In the genomic region with DNA sequence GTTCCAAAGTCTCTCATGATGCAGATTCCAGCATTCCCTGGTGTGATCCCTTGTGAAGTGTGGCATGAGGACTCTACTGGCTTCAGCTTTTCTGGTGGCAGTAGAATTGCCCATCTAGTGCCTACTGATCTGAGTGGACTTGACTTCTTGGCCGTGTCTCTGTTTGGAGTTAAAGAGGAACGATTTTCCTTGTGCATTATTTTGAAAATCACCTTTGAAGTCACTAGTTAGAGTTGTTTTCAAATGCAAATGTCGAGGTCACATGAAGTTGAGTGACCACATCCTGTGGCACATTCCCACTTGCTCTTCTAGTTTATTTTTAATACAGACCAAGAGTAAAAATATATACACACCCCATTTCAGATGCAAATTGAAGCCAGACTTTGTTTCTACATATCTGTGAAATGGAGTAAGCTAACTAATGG, we compare ENCODE assay signal across 10 cellular contexts.
DNase-seq lines count a peak whose midpoint lies in the region; ATAC-seq, FAIRE-seq and TF ChIP-seq lines count a peak whose summit lies in the region.
"Had no signal": no experiment of that assay in that cellular context is flagged by ENCODE, and none has a peak within 500 bp of the region (broad histone marks: within the 10 kb centered on the region; RNA-seq: fewer than 3 reads in every experiment).

No MANE protein-coding gene starts in this region.

- no peak overlapping the region for H3K4me3 Mint-ChIP-seq in type B pancreatic cell
- H3K4me3 Mint-ChIP-seq: stimulated activated naive CD8-positive, alpha-beta T cell treated with anti-CD3 and anti-CD28 coated beads, Interleukin-15, Interleukin-2, amounts not matched to agents 100 ng/mL and 50 ng/mL, for 24 hours had no signal

- ATAC-seq in GM21529 (IDR thresholded peaks at IDR 0.05; ENCODE audit: unreplicated experiment) = peak; percentile 75
- peak; percentile 62 for ATAC-seq in HG03565 (IDR thresholded peaks at IDR 0.05; ENCODE audit: unreplicated experiment)

- H3K27ac ChIP-seq in WERI-Rb-1 = no peak overlapping the region

- no peak for TF ChIP-seq POLR2A in GM12892 (IDR thresholded peaks at IDR 0.05; ENCODE audit: low read depth, low read length)

- peaks cover 17% of the 10 kb centered on the region for H3K4me1 Mint-ChIP-seq in type B pancreatic cell (ENCODE audit: unreplicated experiment)

- H3K9me3 ChIP-seq in WERI-Rb-1 (ENCODE audit: severe bottlenecking) = no peaks in the 10 kb centered on the region

- DNase-seq in GM12892 (ENCODE audit: insufficient read length) = no peak
- peak; percentile 68 for DNase-seq in fibroblast of peridontal ligament (ENCODE audit: extremely low read depth)
- DNase-seq in NCI-H748 (lab: John Stamatoyannopoulos, UW; ENCODE audit: unreplicated experiment) = no peak
- DNase-seq in DMS79 (lab: John Stamatoyannopoulos, UW) = no peak
- DNase-seq in type B pancreatic cell (ENCODE audit: extremely low spot score, unreplicated experiment) = no peak
- no peak for DNase-seq in WERI-Rb-1
- DNase-seq: activated CD4-positive, alpha-beta T cell treated with anti-CD3 and anti-CD28 coated beads for 1 hour had no signal

- no peak overlapping the region for H3K27ac Mint-ChIP-seq in type B pancreatic cell
- H3K27ac Mint-ChIP-seq: stimulated activated naive CD8-positive, alpha-beta T cell treated with anti-CD3 and anti-CD28 coated beads, Interleukin-15, Interleukin-2, amounts not matched to agents 100 ng/mL and 50 ng/mL, for 24 hours had no signal

- H3K9me3 Mint-ChIP-seq in type B pancreatic cell = no peaks in the 10 kb centered on the region
- H3K9me3 Mint-ChIP-seq: stimulated activated naive CD8-positive, alpha-beta T cell treated with anti-CD3 and anti-CD28 coated beads, Interleukin-15, Interleukin-2, amounts not matched to agents 100 ng/mL and 50 ng/mL, for 24 hours had no signal

- H3K4me3 ChIP-seq in WERI-Rb-1 (ENCODE audit: low read depth, low read length) = no peak overlapping the region

- H3K36me3 ChIP-seq in WERI-Rb-1 = no peaks in the 10 kb centered on the region

- H3K27me3 Mint-ChIP-seq in type B pancreatic cell = no peaks in the 10 kb centered on the region
- H3K27me3 Mint-ChIP-seq: stimulated activated naive CD8-positive, alpha-beta T cell treated with anti-CD3 and anti-CD28 coated beads, Interleukin-15, Interleukin-2, amounts not matched to agents 100 ng/mL and 50 ng/mL, for 24 hours had no signal

- no peaks in the 10 kb centered on the region for H3K36me3 Mint-ChIP-seq in type B pancreatic cell

- no peaks in the 10 kb centered on the region for H3K27me3 ChIP-seq in WERI-Rb-1 (ENCODE audit: insufficient read depth, low read depth, severe bottlenecking)

- peak; percentile 87 for FAIRE-seq in GM12892 (lab: Jason Lieb, UNC)

- TF ChIP-seq CTCF in type B pancreatic cell (conservative IDR thresholded peaks at IDR 0.05) (no peak), WERI-Rb-1 (IDR thresholded peaks at IDR 0.05; ENCODE audit: low read depth, low read length) (no peak)
